29 cellular contexts compared by ENCODE assay signal in the genomic region with DNA sequence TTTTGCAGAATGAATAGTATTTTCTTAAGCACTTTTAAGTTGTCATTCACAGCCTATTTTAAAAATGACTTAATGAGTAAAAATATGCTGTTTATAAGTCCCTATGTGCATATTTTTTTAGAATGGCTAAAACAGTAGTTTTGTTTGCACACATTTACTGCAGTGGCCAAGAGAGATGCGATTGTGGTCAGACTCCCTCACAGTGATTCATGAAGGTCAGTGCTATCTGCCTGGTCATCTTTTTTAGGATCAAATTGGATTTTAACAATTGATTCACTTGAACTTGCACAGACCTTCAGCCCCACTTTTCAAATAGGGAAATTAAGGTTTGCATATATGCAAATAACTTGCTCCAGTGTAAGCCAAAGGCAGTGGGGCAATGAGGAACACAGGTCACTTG.
DNase-seq lines count a peak whose midpoint lies in the region; ATAC-seq, FAIRE-seq and TF ChIP-seq lines count a peak whose summit lies in the region.
"Had no signal": no experiment of that assay in that cellular context is flagged by ENCODE, and none has a peak within 500 bp of the region (broad histone marks: within the 10 kb centered on the region; RNA-seq: fewer than 3 reads in every experiment).

No MANE protein-coding gene starts in this region.

- no peak overlapping the region for H4K91ac ChIP-seq in mesenchymal stem cell (ENCODE audit: low read length)

- H2BK15ac ChIP-seq in mesenchymal stem cell (ENCODE audit: low read depth, poor library complexity, severe bottlenecking): no peak overlapping the region

- FAIRE-seq in HTR-8/SVneo (lab: Jason Lieb, UNC) (peak; percentile 33), astrocyte (lab: Jason Lieb, UNC) (peak; percentile 56)
- FAIRE-seq: A549 had no signal

- CTCF ChIA-PET in BJ (lab: Yijun Ruan, JAX): interaction anchor here (1.3 kb wide), 1 partner anchor 56 kb away, joined by 3 read pairs; no protein-coding TSS in a partner anchor

- H3K36me3 ChIP-seq in BJ (ENCODE audit: control insufficient read depth, insufficient read depth, low read length): no peaks in the 10 kb centered on the region
- no peaks in the 10 kb centered on the region for H3K36me3 ChIP-seq in astrocyte (ENCODE audit: insufficient read depth, low read length)
- H3K36me3 ChIP-seq in mesenchymal stem cell (ENCODE audit: control insufficient read depth in 1 of 2, insufficient read depth in 2 of 2, low read depth in 1 of 2, low read length in 2 of 2): no peaks in the 10 kb centered on the region
- H3K36me3 ChIP-seq: adrenal gland, cardiac muscle cell, lower lobe of right lung, right atrium auricular region had no signal

- H3K14ac ChIP-seq in mesenchymal stem cell (ENCODE audit: low read length in 2 of 2): no peak overlapping the region

- H3K9me3 ChIP-seq in astrocyte (ENCODE audit: insufficient read depth, low read depth, low read length) (no peaks in the 10 kb centered on the region), mesenchymal stem cell (ENCODE audit: control insufficient read depth, low read length) (no peaks in the 10 kb centered on the region)
- H3K9me3 ChIP-seq: A549, adrenal gland, lower lobe of right lung, right atrium auricular region had no signal

- H3K79me2 ChIP-seq in astrocyte (ENCODE audit: insufficient read depth, low read length): no peaks in the 10 kb centered on the region

- H3K4ac ChIP-seq in mesenchymal stem cell (ENCODE audit: low read depth in 1 of 2, low read length in 2 of 2): no peak overlapping the region

- no peak overlapping the region for H2AK5ac ChIP-seq in mesenchymal stem cell (ENCODE audit: low read length, severe bottlenecking)

- H3K4me1 ChIP-seq in astrocyte (ENCODE audit: insufficient read depth, low read length) (peaks cover 3% of the 10 kb centered on the region), mesenchymal stem cell (ENCODE audit: control insufficient read depth, insufficient read depth, low read depth, low read length) (no peaks in the 10 kb centered on the region)
- H3K4me1 ChIP-seq: adrenal gland, foreskin keratinocyte, lower lobe of right lung had no signal

- no peak overlapping the region for H2BK120ac ChIP-seq in mesenchymal stem cell (ENCODE audit: low read depth, low read length)

- H3K27me3 ChIP-seq in BJ (ENCODE audit: control insufficient read depth, insufficient read depth, low read length) (no peaks in the 10 kb centered on the region), astrocyte (ENCODE audit: insufficient read depth, low read length) (no peaks in the 10 kb centered on the region), mesenchymal stem cell (ENCODE audit: control insufficient read depth in 1 of 2, insufficient read depth in 1 of 2, low read length in 2 of 2) (no peaks in the 10 kb centered on the region)
- H3K27me3 ChIP-seq: adrenal gland, cardiac muscle cell, right atrium auricular region had no signal

- 89% methylated on average over 1 of the region's 1 CpG for WGBS in mesenchymal stem cell

- H2BK5ac ChIP-seq in mesenchymal stem cell (ENCODE audit: low read depth, low read length, poor library complexity, severe bottlenecking): no peak overlapping the region

- no peak overlapping the region for H2AFZ ChIP-seq in astrocyte (ENCODE audit: low read depth, low read length)
- no peak overlapping the region for H2AFZ ChIP-seq in mesenchymal stem cell (ENCODE audit: low read depth, low read length)
- H2AFZ ChIP-seq: PC-9 had no signal

- POLR2A ChIA-PET in BJ (lab: Charles Lee): no interaction called here

- no peak for TF ChIP-seq CTCF in BJ (IDR thresholded peaks at IDR 0.05; ENCODE audit: insufficient read depth, low read depth, low read length)
- TF ChIP-seq CTCF in astrocyte (IDR thresholded peaks at IDR 0.05; ENCODE audit: insufficient read depth, low read depth, low read length): no peak

- no peak overlapping the region for H2BK12ac ChIP-seq in mesenchymal stem cell (ENCODE audit: low read length in 2 of 2)

- H4K8ac ChIP-seq in mesenchymal stem cell (ENCODE audit: low read length): no peak overlapping the region

- no peak overlapping the region for H3K4me3 Mint-ChIP-seq in astrocyte (ENCODE audit: unreplicated experiment)
- H3K4me3 Mint-ChIP-seq in natural killer cell treated with Interleukin-12 subunit alpha and Interleukin-12 subunit beta and Interleukin-15 and Interleukin-18, amount 100 ng/mL, for 72 hours: no peak overlapping the region
- H3K4me3 Mint-ChIP-seq: dendritic cell treated with granulocyte-macrophage colony-stimulating factor and Interleukin-4, amounts not matched to agents 40 ng/mL and 50 ng/mL, for 4 days; H9; T-helper 1 cell treated with Interleukin-12 subunit alpha and Interleukin-12 subunit beta and Interleukin-4 antibody, amounts not matched to agents 30 μg/mL and 1 μg/mL, for 36 hours had no signal

- H3K9ac ChIP-seq in astrocyte (ENCODE audit: low read length) (no peak overlapping the region), mesenchymal stem cell (ENCODE audit: low read length) (no peak overlapping the region)

- no peaks in the 10 kb centered on the region for H3K79me1 ChIP-seq in mesenchymal stem cell (replicated peaks; ENCODE audit: low read length, poor library complexity, severe bottlenecking)

- H3K27ac ChIP-seq in astrocyte (ENCODE audit: low read depth, low read length) (no peak overlapping the region), mesenchymal stem cell (ENCODE audit: low read length, poor library complexity, severe bottlenecking) (no peak overlapping the region)
- H3K27ac ChIP-seq: A549, adrenal gland, C4-2B, cardiac muscle cell, foreskin keratinocyte, lower lobe of right lung, PC-9, right atrium auricular region had no signal

- H3K9me3 Mint-ChIP-seq in astrocyte (ENCODE audit: unreplicated experiment): no peaks in the 10 kb centered on the region
- H3K9me3 Mint-ChIP-seq in natural killer cell treated with Interleukin-12 subunit alpha and Interleukin-12 subunit beta and Interleukin-15 and Interleukin-18, amount 100 ng/mL, for 72 hours: no peaks in the 10 kb centered on the region
- H3K9me3 Mint-ChIP-seq: dendritic cell treated with granulocyte-macrophage colony-stimulating factor and Interleukin-4, amounts not matched to agents 40 ng/mL and 50 ng/mL, for 4 days; H9; T-helper 1 cell treated with Interleukin-12 subunit alpha and Interleukin-12 subunit beta and Interleukin-4 antibody, amounts not matched to agents 30 μg/mL and 1 μg/mL, for 36 hours had no signal

- no peak overlapping the region for H3K18ac ChIP-seq in mesenchymal stem cell (ENCODE audit: low read depth in 1 of 2, low read length in 2 of 2)

- no peak overlapping the region for H3K23ac ChIP-seq in mesenchymal stem cell (ENCODE audit: low read length in 2 of 2)

- no peaks in the 10 kb centered on the region for H3K36me3 Mint-ChIP-seq in astrocyte (ENCODE audit: low read depth, unreplicated experiment)
- no peaks in the 10 kb centered on the region for H3K36me3 Mint-ChIP-seq in natural killer cell treated with Interleukin-12 subunit alpha and Interleukin-12 subunit beta and Interleukin-15 and Interleukin-18, amount 100 ng/mL, for 72 hours

- DNase-seq in BJ (ENCODE audit: low read depth): peak; percentile 31
- DNase-seq in HTR-8/SVneo (ENCODE audit: insufficient read length, low spot score): no peak
- peak; percentile 60 for DNase-seq in astrocyte (ENCODE audit: low read depth)
- peak; percentile 56 for DNase-seq in mesenchymal stem cell
- DNase-seq in natural killer cell treated with Interleukin-12 subunit alpha and Interleukin-12 subunit beta and Interleukin-15 and Interleukin-18, amount 100 ng/mL, for 72 hours (ENCODE audit: low spot score): no peak
- DNase-seq in activated CD4-positive, CD25-positive, alpha-beta regulatory T cell (lab: John Stamatoyannopoulos, UW): no peak
- DNase-seq: activated CD8-positive, alpha-beta memory T cell treated with anti-CD3 and anti-CD28 coated beads, Interleukin-2, amount 50 U/mL, for 48 hours; activated gamma-delta T cell; adrenal gland; foreskin keratinocyte; GDM1; H9; hippocampal formation; islet precursor cell; Kasumi-1; lower lobe of right lung; NCI-H1105 treated with DMSO at 0.1 percent for 48 hours; NCI-H2081 treated with DMSO at 0.1 percent for 48 hours; NCI-H69; stimulated activated CD4-positive, alpha-beta T cell treated with anti-CD3 and anti-CD28 coated beads, Interleukin-15, amount 100 ng/mL, for 24 hours had no signal

- H3K4me2 ChIP-seq in astrocyte (ENCODE audit: low read length) (no peak overlapping the region), mesenchymal stem cell (ENCODE audit: low read length, poor library complexity, severe bottlenecking) (no peak overlapping the region)
- H3K4me2 ChIP-seq: A549, PC-9 had no signal

- peaks cover 10% of the 10 kb centered on the region for H3K4me1 Mint-ChIP-seq in astrocyte (ENCODE audit: low read depth, unreplicated experiment)
- H3K4me1 Mint-ChIP-seq in natural killer cell treated with Interleukin-12 subunit alpha and Interleukin-12 subunit beta and Interleukin-15 and Interleukin-18, amount 100 ng/mL, for 72 hours (ENCODE audit: low read depth in 2 of 2): no peaks in the 10 kb centered on the region

- no peak for ATAC-seq in natural killer cell treated with Interleukin-12 subunit alpha and Interleukin-12 subunit beta and Interleukin-15 and Interleukin-18, amount 100 ng/mL, for 72 hours
- no peak for ATAC-seq in GM21360 (IDR thresholded peaks at IDR 0.05; ENCODE audit: unreplicated experiment)
- no peak for ATAC-seq in GM21423 (IDR thresholded peaks at IDR 0.05; ENCODE audit: unreplicated experiment)
- ATAC-seq: A549, foreskin keratinocyte, lower lobe of right lung had no signal

- no peaks in the 10 kb centered on the region for H4K20me1 ChIP-seq in astrocyte (ENCODE audit: insufficient read depth, low read length)

- no peaks in the 10 kb centered on the region for H3K27me3 Mint-ChIP-seq in astrocyte (ENCODE audit: low read depth, unreplicated experiment)
- peaks cover 19 to 53% of the 10 kb centered on the region in 2 donors for H3K27me3 Mint-ChIP-seq in natural killer cell treated with Interleukin-12 subunit alpha and Interleukin-12 subunit beta and Interleukin-15 and Interleukin-18, amount 100 ng/mL, for 72 hours

- H3K4me3 ChIP-seq in BJ (ENCODE audit: low read depth, low read length) (no peak overlapping the region), astrocyte (ENCODE audit: insufficient read depth, low read depth, low read length) (no peak overlapping the region), mesenchymal stem cell (ENCODE audit: insufficient read depth in 1 of 2, low read depth in 1 of 2, low read length in 2 of 2) (no peak overlapping the region)
- H3K4me3 ChIP-seq: A549, adrenal gland, cardiac muscle cell, lower lobe of right lung, PC-9, right atrium auricular region had no signal

- H3K27ac Mint-ChIP-seq in astrocyte (ENCODE audit: unreplicated experiment): no peak overlapping the region
- no peak overlapping the region for H3K27ac Mint-ChIP-seq in natural killer cell treated with Interleukin-12 subunit alpha and Interleukin-12 subunit beta and Interleukin-15 and Interleukin-18, amount 100 ng/mL, for 72 hours
- H3K27ac Mint-ChIP-seq: dendritic cell treated with granulocyte-macrophage colony-stimulating factor and Interleukin-4, amounts not matched to agents 40 ng/mL and 50 ng/mL, for 4 days; T-helper 1 cell treated with Interleukin-12 subunit alpha and Interleukin-12 subunit beta and Interleukin-4 antibody, amounts not matched to agents 30 μg/mL and 1 μg/mL, for 36 hours had no signal

Comparison
In these comparisons a context has a peak if more than half of its experiments do, and no peak if none do; other contexts are left out.
1. DNase-seq: peak in BJ (single experiment), astrocyte (single experiment) and mesenchymal stem cell (single experiment); none in HTR-8/SVneo (single experiment), natural killer cell treated with Interleukin-12 subunit alpha and Interleukin-12 subunit beta and Interleukin-15 and Interleukin-18, amount 100 ng/mL, for 72 hours (single experiment) and activated CD4-positive, CD25-positive, alpha-beta regulatory T cell (0 of 4).